Comparison of ENCODE assay signal across 8 cellular contexts in the genomic region with DNA sequence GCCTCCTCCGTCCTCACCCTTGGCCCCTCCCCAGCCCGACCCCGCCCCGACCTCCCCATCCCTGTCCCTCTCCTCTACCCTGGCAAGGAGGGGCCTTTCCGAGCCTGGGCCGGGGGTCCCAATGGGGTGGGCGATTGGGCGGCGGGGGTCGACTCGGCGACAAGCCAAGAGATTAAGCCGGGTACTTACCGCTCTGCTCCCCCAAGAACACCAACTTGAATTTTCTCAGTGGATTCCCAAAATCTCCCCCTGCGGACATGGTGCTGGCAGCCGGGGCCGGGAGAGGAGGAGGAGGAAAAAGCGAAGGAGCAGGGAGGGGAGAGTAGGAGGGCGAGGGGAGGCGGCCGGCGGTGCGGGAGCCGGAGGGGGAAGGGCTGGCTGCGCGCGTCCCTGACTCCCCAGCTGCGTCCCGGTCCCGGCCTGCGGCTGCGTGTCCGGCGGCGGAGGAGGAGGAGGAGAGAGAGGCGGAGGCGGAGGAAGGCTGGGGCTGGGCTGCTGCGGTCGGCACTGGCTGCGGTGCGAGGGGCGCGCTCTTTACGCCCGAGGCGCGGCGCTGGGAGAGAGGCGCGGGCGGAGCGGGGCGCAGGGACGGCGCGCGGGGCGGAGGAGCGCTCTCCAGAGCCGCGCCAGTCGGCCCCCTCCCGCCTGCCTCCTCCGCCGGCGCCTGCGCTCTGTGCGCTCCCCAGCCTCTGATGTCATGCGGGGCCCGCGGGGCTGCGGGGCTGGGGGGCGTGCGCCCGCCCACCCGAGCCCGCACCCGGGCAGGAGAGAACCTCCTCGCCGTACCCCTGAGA. TPM values are rescaled to one million over a fixed set of nuclear protein-coding genes. Genes with fewer than 3 reads are reported as not detected.
DNase-seq lines count a peak whose midpoint lies in the region; ATAC-seq and TF ChIP-seq lines count a peak whose summit lies in the region.

A gene (minus strand): TSS at position 675 of the 794 bp plus-strand sequence. CDS start 416 bp downstream, at position 259.

- no peak for ATAC-seq in HG03378 (IDR thresholded peaks at IDR 0.05; ENCODE audit: unreplicated experiment)

- peak within 1 kb of the TSS; percentile 61 for H3K4me3 Mint-ChIP-seq in activated naive CD4-positive, alpha-beta T cell treated with anti-CD3 and anti-CD28 coated beads, Interleukin-2, amount 50 U/mL, for 24 hours

- peaks cover 0 to 48% of the 10 kb centered on the region in 2 donors for H3K4me1 ChIP-seq in right atrium auricular region
- H3K4me1 ChIP-seq in parathyroid adenoma, result peaks cover 20% of the 10 kb centered on the region

- no peaks in the 10 kb centered on the region for H3K9me3 Mint-ChIP-seq in activated naive CD4-positive, alpha-beta T cell treated with anti-CD3 and anti-CD28 coated beads, Interleukin-2, amount 50 U/mL, for 24 hours

- H3K4me3 ChIP-seq in right atrium auricular region (peak within 1 kb of the TSS; percentile 51 to 72), parathyroid adenoma (ENCODE audit: low read depth, low read length) (peak within 1 kb of the TSS; percentile 83)

- peak within 1 kb of the TSS; percentile 93 for H3K4me2 ChIP-seq in parathyroid adenoma (ENCODE audit: low read length)

- H3K9me3 ChIP-seq in right atrium auricular region (no peaks in the 10 kb centered on the region), parathyroid adenoma (ENCODE audit: control insufficient read depth, low read length) (no peaks in the 10 kb centered on the region)

- H3K27ac ChIP-seq in right atrium auricular region, result peak within 1 kb of the TSS; percentile 67 to 77
- peak within 1 kb of the TSS; percentile 64 for H3K27ac ChIP-seq in parathyroid adenoma

- TF ChIP-seq CTCF in right atrium auricular region (IDR thresholded peaks at IDR 0.05) (no peak), parathyroid adenoma (IDR thresholded peaks at IDR 0.05) (no peak)

- no peak for DNase-seq in activated naive CD4-positive, alpha-beta T cell treated with Interleukin-2 at 50 U/mL for 16 hours
- DNase-seq in NCI-H1694 treated with DMSO at 0.1 percent for 48 hours (lab: John Stamatoyannopoulos, UW) (peak; percentile 10), anterior cingulate cortex (lab: John Stamatoyannopoulos, UW) (peak in 48 of 58 donors; percentile 36 to 87 (median 64)), right atrium auricular region (ENCODE audit: low spot score) (no peak), COLO829 (ENCODE audit: low spot score) (no peak)

- H3K79me2 ChIP-seq in parathyroid adenoma, result peaks cover 19% of the 10 kb centered on the region

- no peak within 1 kb of the TSS for H3K27ac Mint-ChIP-seq in activated naive CD4-positive, alpha-beta T cell treated with anti-CD3 and anti-CD28 coated beads, Interleukin-2, amount 50 U/mL, for 24 hours

- peak within 1 kb of the TSS; percentile 98 for H2AFZ ChIP-seq in parathyroid adenoma

- H3K36me3 ChIP-seq in right atrium auricular region, result no peaks in the 10 kb centered on the region
- H3K36me3 ChIP-seq in parathyroid adenoma (ENCODE audit: control insufficient read depth, insufficient read depth, low read length), result no peaks in the 10 kb centered on the region

- peaks cover 25% of the 10 kb centered on the region for H3K27me3 Mint-ChIP-seq in activated naive CD4-positive, alpha-beta T cell treated with anti-CD3 and anti-CD28 coated beads, Interleukin-2, amount 50 U/mL, for 24 hours

- no peaks in the 10 kb centered on the region for H3K36me3 Mint-ChIP-seq in activated naive CD4-positive, alpha-beta T cell treated with anti-CD3 and anti-CD28 coated beads, Interleukin-2, amount 50 U/mL, for 24 hours

- H3K9ac ChIP-seq in parathyroid adenoma, result peak within 1 kb of the TSS; percentile 65

- H3K27me3 ChIP-seq in right atrium auricular region, result no peaks in the 10 kb centered on the region
- no peaks in the 10 kb centered on the region for H3K27me3 ChIP-seq in parathyroid adenoma (ENCODE audit: control insufficient read depth, insufficient read depth, low read length)

- no peaks in the 10 kb centered on the region for H3K4me1 Mint-ChIP-seq in activated naive CD4-positive, alpha-beta T cell treated with anti-CD3 and anti-CD28 coated beads, Interleukin-2, amount 50 U/mL, for 24 hours

RNA-seq across cellular contexts. Expression of the gene that starts here (rescaled TPM):
- total RNA-seq in right atrium auricular region, result 10 to 100 TPM in 1 of 2 donors, 1 to 10 TPM in 1; 9.5 to 11.5 TPM

Comparison
In these comparisons a context has a peak if more than half of its experiments do, and no peak if none do; other contexts are left out.
1. DNase-seq: peak in NCI-H1694 treated with DMSO at 0.1 percent for 48 hours (single experiment) and anterior cingulate cortex (48 of 58); none in activated naive CD4-positive, alpha-beta T cell treated with Interleukin-2 at 50 U/mL for 16 hours (single experiment), right atrium auricular region (single experiment) and COLO829 (single experiment).